In the genomic region with DNA sequence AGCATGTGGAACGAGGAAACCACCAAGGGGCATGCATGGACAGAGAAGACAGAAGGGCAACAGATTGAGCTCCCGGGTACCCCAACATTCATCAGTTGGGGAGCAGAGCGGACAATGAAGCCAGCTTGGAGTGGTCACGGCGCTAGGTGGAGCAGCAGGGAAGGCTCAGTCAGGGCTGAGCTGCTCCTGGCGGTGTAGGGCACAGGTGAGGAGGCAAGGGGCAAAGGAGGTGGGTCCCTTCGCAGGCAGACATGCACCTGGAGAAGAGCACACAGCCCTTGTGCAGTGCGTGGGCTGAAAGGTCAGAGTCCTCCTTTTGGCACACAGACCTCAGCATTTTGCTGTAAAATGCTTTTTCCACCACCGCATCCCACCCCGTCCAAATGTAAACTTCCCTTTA, we compare ENCODE assay signal across 14 cellular contexts.
DNase-seq lines count a peak whose midpoint lies in the region; ATAC-seq and TF ChIP-seq lines count a peak whose summit lies in the region.
"Had no signal": no experiment of that assay in that cellular context is flagged by ENCODE, and none has a peak within 500 bp of the region (broad histone marks: within the 10 kb centered on the region; RNA-seq: fewer than 3 reads in every experiment).

No MANE protein-coding gene starts in this region.

- H3K27ac Mint-ChIP-seq in GM23338 (no peak overlapping the region), WTC11 (no peak overlapping the region)
- H3K27ac Mint-ChIP-seq: B cell; CD4-positive, alpha-beta T cell; HFFc6 had no signal

- H3K9me3 Mint-ChIP-seq in GM23338 (peaks cover 3% of the 10 kb centered on the region; the same call in 1 of the 3 replicates), WTC11 (peaks cover 15% of the 10 kb centered on the region)
- H3K9me3 Mint-ChIP-seq: CD4-positive, alpha-beta T cell; HFFc6 had no signal

- POLR2A ChIA-PET in WTC11 (lab: Charles Lee) = no interaction called here

- H3K36me3 Mint-ChIP-seq in GM23338 (ENCODE audit: low read depth) (peaks cover 3% of the 10 kb centered on the region; the same call in 1 of the 3 replicates), WTC11 (no peaks in the 10 kb centered on the region)

- H3K4me1 ChIP-seq in GM23338 (ENCODE audit: insufficient read depth) (no peaks in the 10 kb centered on the region), tibial nerve (no peaks in the 10 kb centered on the region), spleen (no peaks in the 10 kb centered on the region)

- H3K36me3 ChIP-seq in GM23338 (ENCODE audit: insufficient read depth) = no peaks in the 10 kb centered on the region
- no peaks in the 10 kb centered on the region for H3K36me3 ChIP-seq in tibial nerve
- H3K36me3 ChIP-seq in spleen = no peaks in the 10 kb centered on the region

- H3K9me2 ChIP-seq in GM23338 (ENCODE audit: insufficient read depth) = peaks cover 14% of the 10 kb centered on the region; the same call in 1 of the 2 replicates

- CTCF ChIA-PET in WTC11 (lab: Charles Lee) = interaction anchor here (1.6 kb wide), 1 partner anchor 45 kb away, joined by 3 read pairs; no protein-coding TSS in a partner anchor

- H3K27me3 Mint-ChIP-seq in GM23338 (ENCODE audit: insufficient read depth, low read depth, poor library complexity) = peaks cover 8% of the 10 kb centered on the region
- peaks cover 30% of the 10 kb centered on the region for H3K27me3 Mint-ChIP-seq in WTC11 (ENCODE audit: low read depth)

- H3K4me3 ChIP-seq in GM23338 (no peak overlapping the region), tibial nerve (no peak overlapping the region), spleen (no peak overlapping the region)

- DNase-seq in GM23338 (ENCODE audit: low spot score) (no peak), WTC11 (ENCODE audit: low spot score) (no peak), left colon (peak in 1 of 2 donors; percentile 57), posterior vena cava (ENCODE audit: low spot score) (peak; percentile 23), tibial nerve (ENCODE audit: low spot score in 2 of 2) (no peak), spleen (no peak), NOMO-1 treated with dmso at 0.1 percent for 144 hours (lab: John Stamatoyannopoulos, UW; ENCODE audit: unreplicated experiment) (no peak)
- DNase-seq: C1 segment of cervical spinal cord; CD4-positive, alpha-beta T cell; DMS79; EL; HCEC 1CT; HFFc6 had no signal

- no peak overlapping the region for H2AFZ ChIP-seq in GM23338

- peaks cover 0 to 7% (median 0%) of the 10 kb centered on the region in 4 donors for H3K9me3 ChIP-seq in tibial nerve
- H3K9me3 ChIP-seq in spleen = no peaks in the 10 kb centered on the region

- WGBS in tibial nerve, 2 donors = 68 to 74% methylated on average over 10 of the region's 10 CpGs
- 82 to 89% (median 88%) methylated on average over 10 of the region's 10 CpGs for WGBS in spleen, 5 donors

- H3K27me3 ChIP-seq in GM23338 (ENCODE audit: insufficient read depth) (no peaks in the 10 kb centered on the region), tibial nerve (no peaks in the 10 kb centered on the region), spleen (replicated peaks in 1 of 7) (peaks cover 0 to 13% (median 0%) of the 10 kb centered on the region in 7 donors)

- H3F3A ChIP-seq in GM23338 (replicated peaks; ENCODE audit: low read depth) = 0 out of 2 replicates have a peak, but pooled peaks cover 1% of the 10 kb centered on the region

- no peak for TF ChIP-seq POLR2A in tibial nerve (IDR thresholded peaks at IDR 0.05)
- TF ChIP-seq POLR2A in spleen (IDR thresholded peaks at IDR 0.05) = no peak

- H3K27ac ChIP-seq in GM23338 (ENCODE audit: low read depth) = no peak overlapping the region
- H3K27ac ChIP-seq in tibial nerve = no peak overlapping the region
- no peak overlapping the region for H3K27ac ChIP-seq in spleen

- no peaks in the 10 kb centered on the region for H3K79me2 ChIP-seq in GM23338 (replicated peaks; ENCODE audit: insufficient read depth)

- H3K4me3 Mint-ChIP-seq in GM23338 (no peak overlapping the region), WTC11 (no peak overlapping the region)
- H3K4me3 Mint-ChIP-seq: B cell; CD4-positive, alpha-beta T cell; HFFc6 had no signal

- intact Hi-C loops in left colon (cut with DNase I, micrococcal nuclease) = no loop called here
- intact Hi-C loops in posterior vena cava (cut with DNase I) = no loop called here
- intact Hi-C loops in spleen (cut with DNase I; ENCODE audit: low total_unique reads) = no loop called here

- H3K4me1 Mint-ChIP-seq in GM23338 = no peaks in the 10 kb centered on the region; the same call in 2 of the 3 replicates
- H3K4me1 Mint-ChIP-seq in WTC11 = peaks cover 8% of the 10 kb centered on the region
- H3K4me1 Mint-ChIP-seq: B cell had no signal

- ATAC-seq in GM23338 (peak; percentile 32; the same call in 2 of the 3 replicates), WTC11 (0 out of 2 replicates have a peak, but pooled peaks have one; percentile 43), left colon (peak; percentile 76)

- no peaks in the 10 kb centered on the region for H4K20me1 ChIP-seq in GM23338 (replicated peaks; ENCODE audit: insufficient read depth)

- TF ChIP-seq CTCF in GM23338 (conservative IDR thresholded peaks at IDR 0.05; ENCODE audit: low read depth in 2 of 2) (peak in 1 of 2 experiments; percentile 23; a peak in 1 of 4 replicates), WTC11 (IDR thresholded peaks at IDR 0.05) (no peak), tibial nerve (IDR thresholded peaks at IDR 0.05) (no peak), spleen (IDR thresholded peaks at IDR 0.05 in 8 of 11, conservative IDR thresholded peaks at IDR 0.05 in 3 of 11) (no peak)

- H3K4me2 ChIP-seq in GM23338 = no peak overlapping the region

- no peak for TF ChIP-seq EP300 in tibial nerve (IDR thresholded peaks at IDR 0.05)

TF ChIP-seq in GM23338, 12 proteins besides CTCF, POLR2A, EP300 and RAD21:
- TF ChIP-seq STAT1 (IDR thresholded peaks at IDR 0.05; ENCODE audit: unreplicated experiment) = no peak
- TF ChIP-seq ZNF331 (CRISPR knock-in tag; IDR thresholded peaks at IDR 0.05; ENCODE audit: low read depth) = no peak
TF ChIP-seq in GM23338: peak in this region for 0.

TF ChIP-seq in WTC11, 78 proteins besides CTCF, POLR2A, EP300 and RAD21:
- no peak for TF ChIP-seq ESRRA (CRISPR knock-in tag; IDR thresholded peaks at IDR 0.05; ENCODE audit: borderline replicate concordance)
- TF ChIP-seq, protein P1, sequence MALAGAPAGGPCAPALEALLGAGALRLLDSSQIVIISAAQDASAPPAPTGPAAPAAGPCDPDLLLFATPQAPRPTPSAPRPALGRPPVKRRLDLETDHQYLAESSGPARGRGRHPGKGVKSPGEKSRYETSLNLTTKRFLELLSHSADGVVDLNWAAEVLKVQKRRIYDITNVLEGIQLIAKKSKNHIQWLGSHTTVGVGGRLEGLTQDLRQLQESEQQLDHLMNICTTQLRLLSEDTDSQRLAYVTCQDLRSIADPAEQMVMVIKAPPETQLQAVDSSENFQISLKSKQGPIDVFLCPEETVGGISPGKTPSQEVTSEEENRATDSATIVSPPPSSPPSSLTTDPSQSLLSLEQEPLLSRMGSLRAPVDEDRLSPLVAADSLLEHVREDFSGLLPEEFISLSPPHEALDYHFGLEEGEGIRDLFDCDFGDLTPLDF (CRISPR knock-in tag; IDR thresholded peaks at IDR 0.05) = no peak
- no peak for TF ChIP-seq ZNF671 (CRISPR knock-in tag; IDR thresholded peaks at IDR 0.05)
- TF ChIP-seq SP1 (CRISPR knock-in tag; conservative IDR thresholded peaks at IDR 0.05) = no peak
- TF ChIP-seq ZNF121 (CRISPR knock-in tag; IDR thresholded peaks at IDR 0.05) = no peak
- TF ChIP-seq, protein P2, sequence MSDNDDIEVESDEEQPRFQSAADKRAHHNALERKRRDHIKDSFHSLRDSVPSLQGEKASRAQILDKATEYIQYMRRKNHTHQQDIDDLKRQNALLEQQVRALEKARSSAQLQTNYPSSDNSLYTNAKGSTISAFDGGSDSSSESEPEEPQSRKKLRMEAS (CRISPR knock-in tag; IDR thresholded peaks at IDR 0.05) = no peak
